9 cellular contexts compared by ENCODE assay signal in genomic region chr1:210252621-210253041, GRCh38. TPM values are rescaled to one million over a fixed set of nuclear protein-coding genes. Genes with fewer than 3 reads are reported as not detected.
DNase-seq lines count a peak whose midpoint lies in the region; ATAC-seq and TF ChIP-seq lines count a peak whose summit lies in the region.
"Had no signal": no experiment of that assay in that cellular context is flagged by ENCODE, and none has a peak within 500 bp of the region (broad histone marks: within the 10 kb centered on the region; RNA-seq: fewer than 3 reads in every experiment).

No MANE protein-coding gene starts in this region.

- H3K4me1 Mint-ChIP-seq in neural crest cell: peaks cover 24% of the 10 kb centered on the region
- H3K4me1 Mint-ChIP-seq in T-helper 2 cell treated with Interferon-gamma antibody and Interleukin-4, amounts not matched to agents 5 μg/mL and 100 μg/mL, for 36 hours (ENCODE audit: low read depth): no peaks in the 10 kb centered on the region

- H3K9me3 Mint-ChIP-seq in neural crest cell: no peaks in the 10 kb centered on the region
- no peaks in the 10 kb centered on the region for H3K9me3 Mint-ChIP-seq in T-helper 2 cell treated with Interferon-gamma antibody and Interleukin-4, amounts not matched to agents 5 μg/mL and 100 μg/mL, for 36 hours

- H3K9ac ChIP-seq in NT2/D1 (ENCODE audit: insufficient read length, low read depth): peak overlapping the region; percentile 83

- ATAC-seq in left cardiac atrium (peak; percentile 51 to 68), HG02885 (IDR thresholded peaks at IDR 0.05; ENCODE audit: poor library complexity, unreplicated experiment) (no peak)

- H3K36me3 ChIP-seq in NT2/D1 (ENCODE audit: insufficient read depth, insufficient read length, low read length): no peaks in the 10 kb centered on the region

- H3K27me3 ChIP-seq in NT2/D1 (ENCODE audit: insufficient read depth, insufficient read length): peaks cover 22% of the 10 kb centered on the region

- H3K36me3 Mint-ChIP-seq in neural crest cell (ENCODE audit: low read depth): no peaks in the 10 kb centered on the region
- no peaks in the 10 kb centered on the region for H3K36me3 Mint-ChIP-seq in T-helper 2 cell treated with Interferon-gamma antibody and Interleukin-4, amounts not matched to agents 5 μg/mL and 100 μg/mL, for 36 hours (ENCODE audit: low read depth)

- H3K4me3 ChIP-seq in NT2/D1 (ENCODE audit: insufficient read length, low read depth): peak overlapping the region; percentile 58

- intact Hi-C loops in left cardiac atrium (cut with DNase I): no loop called here

- H3K4me3 Mint-ChIP-seq in neural crest cell: peak overlapping the region; percentile 93
- no peak overlapping the region for H3K4me3 Mint-ChIP-seq in T-helper 2 cell treated with Interferon-gamma antibody and Interleukin-4, amounts not matched to agents 5 μg/mL and 100 μg/mL, for 36 hours

- no peak overlapping the region for H3K27ac Mint-ChIP-seq in neural crest cell (ENCODE audit: unreplicated experiment)
- no peak overlapping the region for H3K27ac Mint-ChIP-seq in T-helper 2 cell treated with Interferon-gamma antibody and Interleukin-4, amounts not matched to agents 5 μg/mL and 100 μg/mL, for 36 hours

- in situ Hi-C loops in G401 (cut with HindIII; ENCODE audit: low sequenced_read_pairs): no loop called here

- DNase-seq in G401 (ENCODE audit: low spot score): peak; percentile 61
- no peak for DNase-seq in NT2/D1 (ENCODE audit: low read depth, low spot score)
- peak; percentile 50 for DNase-seq in left cardiac atrium
- DNase-seq in neural crest cell (ENCODE audit: low read depth, low spot score): peak; percentile 17
- DNase-seq in DMS 273 (lab: John Stamatoyannopoulos, UW; ENCODE audit: unreplicated experiment): no peak
- no peak for DNase-seq in GOT3 (lab: John Stamatoyannopoulos, UW)
- DNase-seq in T-helper 2 cell treated with Interferon-gamma antibody and Interleukin-4, amounts not matched to agents 5 μg/mL and 100 μg/mL, for 36 hours (ENCODE audit: low spot score): no peak
- DNase-seq: kidney glomerular epithelial cell had no signal

- H3K4me1 ChIP-seq in NT2/D1 (ENCODE audit: insufficient read depth, insufficient read length): peaks cover 13% of the 10 kb centered on the region

- H3K27me3 Mint-ChIP-seq in neural crest cell (ENCODE audit: low read depth): peaks cover 50% of the 10 kb centered on the region
- H3K27me3 Mint-ChIP-seq in T-helper 2 cell treated with Interferon-gamma antibody and Interleukin-4, amounts not matched to agents 5 μg/mL and 100 μg/mL, for 36 hours (ENCODE audit: low read depth): peaks cover 59% of the 10 kb centered on the region

- H3K9me3 ChIP-seq in NT2/D1 (ENCODE audit: insufficient read depth, low read length): no peaks in the 10 kb centered on the region

- TF ChIP-seq CTCF in neural crest cell (conservative IDR thresholded peaks at IDR 0.05): no peak

RNA-seq across cellular contexts. Expression of gene SERTAD4, which starts 20.0 kb away (rescaled TPM):
- total RNA-seq in G401 (2014; rRNA removed; shearing (Covaris generic)): 7.3 and 14.2 TPM in 2 replicates
- total RNA-seq in left cardiac atrium (1 to 10 TPM; 5.2 to 7.0 TPM), neural crest cell (1.5 and 1.6 TPM in 2 replicates)

Comparison
In these comparisons a context has a peak if more than half of its experiments do, and no peak if none do; other contexts are left out.
1. DNase-seq: peak in G401 (single experiment), left cardiac atrium (single experiment) and neural crest cell (single experiment); none in NT2/D1 (single experiment), DMS 273 (single experiment), GOT3 (single experiment) and T-helper 2 cell treated with Interferon-gamma antibody and Interleukin-4, amounts not matched to agents 5 μg/mL and 100 μg/mL, for 36 hours (single experiment).